In the genomic region with DNA sequence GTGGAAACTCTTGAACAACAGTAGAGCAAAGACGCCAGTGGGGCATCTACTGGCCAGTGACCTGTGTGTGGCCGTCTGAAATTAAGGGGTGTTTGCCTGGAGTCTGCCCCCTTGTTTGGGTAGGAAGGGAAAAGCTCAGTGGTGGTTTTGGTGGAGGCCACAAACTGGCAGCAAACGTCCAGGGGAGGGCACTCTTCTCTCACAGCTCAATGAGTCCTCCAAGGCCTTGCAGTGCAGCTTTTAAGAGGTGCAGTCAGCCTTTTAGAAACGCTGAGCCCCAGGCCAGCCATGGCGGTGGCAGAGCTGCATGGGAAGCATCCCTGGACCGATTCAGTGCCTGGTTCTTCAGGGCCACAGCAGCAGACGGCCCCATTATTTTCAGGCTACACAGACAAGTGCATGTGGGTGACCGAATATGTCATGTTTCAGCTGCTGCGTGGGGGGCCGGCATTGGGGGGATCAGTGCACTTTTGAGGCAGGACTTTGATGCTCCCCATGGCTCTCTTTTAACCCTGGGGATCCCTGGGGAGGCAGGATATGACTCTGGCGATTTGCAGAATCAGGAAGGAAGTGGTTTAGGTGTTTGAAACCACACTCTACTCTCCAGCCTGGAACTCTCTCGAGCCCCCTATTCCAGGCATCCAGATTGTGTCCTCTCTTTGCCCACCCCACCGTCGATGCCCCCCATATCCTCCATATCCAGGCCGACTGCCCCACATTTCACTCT, we compare ENCODE assay signal across 8 cellular contexts.
A peak's percentile ranks its signal among the peaks of the same experiment; 100 is the strongest.
DNase-seq lines count a peak whose midpoint lies in the region; ATAC-seq and TF ChIP-seq lines count a peak whose summit lies in the region.

No MANE protein-coding gene starts in this region.

- H3K27me3 ChIP-seq in BE2C = no peaks in the 10 kb centered on the region

- no peaks in the 10 kb centered on the region for H3K36me3 ChIP-seq in BE2C

- DNase-seq in BE2C (peak; percentile 33), HT1080 (ENCODE audit: low read depth) (peak; percentile 12), OCI-M1 (lab: John Stamatoyannopoulos, UW) (peak; percentile 44), fibroblast of pulmonary artery (ENCODE audit: low read depth) (peak; percentile 16), nucleus accumbens (lab: John Stamatoyannopoulos, UW) (peak in 52 of 56 donors; percentile 7 to 87 (median 61)), KG1 (lab: John Stamatoyannopoulos, UW) (no peak), Kasumi-1 (lab: John Stamatoyannopoulos, UW) (no peak)

- H3K4me3 ChIP-seq in BE2C (ENCODE audit: low read depth, low read length) = no peak overlapping the region
- H3K4me3 ChIP-seq in fibroblast of pulmonary artery (replicated peaks; ENCODE audit: low read depth, low read length) = no peak overlapping the region

- H3K4me1 ChIP-seq in BE2C = no peaks in the 10 kb centered on the region

- peak; percentile 55 for TF ChIP-seq CTCF in BE2C (IDR thresholded peaks at IDR 0.05; ENCODE audit: low read depth, low read length)
- peak; percentile 15 for TF ChIP-seq CTCF in fibroblast of pulmonary artery (IDR thresholded peaks at IDR 0.05; ENCODE audit: low read length, missing control alignments)

- ATAC-seq in HG03108 (IDR thresholded peaks at IDR 0.05; ENCODE audit: unreplicated experiment) = no peak

- H3K9me3 ChIP-seq in BE2C = no peaks in the 10 kb centered on the region

Comparison
In these comparisons a context has a peak if more than half of its experiments do, and no peak if none do; other contexts are left out.
1. DNase-seq: peak in BE2C (single experiment), HT1080 (single experiment), OCI-M1 (single experiment), fibroblast of pulmonary artery (single experiment) and nucleus accumbens (52 of 56); none in KG1 (single experiment) and Kasumi-1 (0 of 2).